10 cellular contexts compared by ENCODE assay signal in the genomic region with DNA sequence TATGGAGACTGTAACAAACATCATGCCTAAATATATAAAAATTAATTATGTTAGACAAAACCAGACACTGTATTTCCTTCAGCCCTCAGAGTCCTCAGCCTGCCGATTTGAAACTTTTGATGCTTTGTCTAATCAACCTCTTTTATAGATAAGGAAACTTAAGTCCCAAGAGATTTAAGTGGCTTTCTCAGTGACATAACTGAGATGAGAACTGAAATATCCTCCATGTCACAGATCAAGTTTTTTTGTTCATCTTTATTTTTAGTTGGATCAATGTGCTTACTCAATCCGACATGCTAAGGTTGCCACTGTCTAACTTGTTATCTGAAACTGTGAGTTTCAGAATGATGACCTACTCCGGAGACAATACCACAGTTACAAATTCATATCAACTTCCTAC.
DNase-seq lines count a peak whose midpoint lies in the region; ATAC-seq lines count a peak whose summit lies in the region.
"Had no signal": no experiment of that assay in that cellular context is flagged by ENCODE, and none has a peak within 500 bp of the region (broad histone marks: within the 10 kb centered on the region; RNA-seq: fewer than 3 reads in every experiment).

No MANE protein-coding gene starts in this region.

- no peak overlapping the region for H3K9ac ChIP-seq in BLaER1 treated with 17β-estradiol and CSF1 and Interleukin-3, amounts not matched to agents 10 nM and 100 nM

- no peak overlapping the region for H3K4me3 ChIP-seq in BLaER1 treated with 17β-estradiol and CSF1 and Interleukin-3, amounts not matched to agents 10 nM and 100 nM

- H3K4me2 ChIP-seq in BLaER1 treated with 17β-estradiol and CSF1 and Interleukin-3, amounts not matched to agents 10 nM and 100 nM = peak overlapping the region in 6 of 11 experiments; percentile 0 to 41 (median 20); a peak in 7 of 22 replicates

- peak; percentile 98 for ATAC-seq in GM18873 (IDR thresholded peaks at IDR 0.05; ENCODE audit: low FRiP score, unreplicated experiment)
- ATAC-seq in GM21786 (IDR thresholded peaks at IDR 0.05; ENCODE audit: unreplicated experiment) = peak; percentile 97
- ATAC-seq in HG03342 (IDR thresholded peaks at IDR 0.05; ENCODE audit: unreplicated experiment) = peak; percentile 97

- peaks cover 0 to 23% (median 10%) of the 10 kb centered on the region in 10 experiments; a peak in 10 of 20 replicates for H3K4me1 ChIP-seq in BLaER1 treated with 17β-estradiol and CSF1 and Interleukin-3, amounts not matched to agents 10 nM and 100 nM

- no peaks in the 10 kb centered on the region for H3K9me3 ChIP-seq in BLaER1 treated with 17β-estradiol and CSF1 and Interleukin-3, amounts not matched to agents 10 nM and 100 nM (replicated peaks in 1 of 11)

- H3K27ac ChIP-seq in BLaER1 treated with 17β-estradiol and CSF1 and Interleukin-3, amounts not matched to agents 10 nM and 100 nM = peak overlapping the region in 2 of 11 experiments; percentile 50 to 53; a peak in 3 of 22 replicates

- H3K27me3 ChIP-seq in BLaER1 treated with 17β-estradiol and CSF1 and Interleukin-3, amounts not matched to agents 10 nM and 100 nM = no peaks in the 10 kb centered on the region

- DNase-seq in NCI-H748 treated with DMSO at 0.1 percent for 48 hours (lab: John Stamatoyannopoulos, UW) (no peak), D341Med (ENCODE audit: low spot score) (no peak), KBM-7 (no peak), Kasumi-1 (lab: John Stamatoyannopoulos, UW) (no peak)
- DNase-seq: activated CD4-positive, alpha-beta T cell treated with anti-CD3 and anti-CD28 coated beads for 4 hours; AML-193 had no signal

- no peaks in the 10 kb centered on the region for H4K20me1 ChIP-seq in BLaER1 treated with 17β-estradiol and CSF1 and Interleukin-3, amounts not matched to agents 10 nM and 100 nM

- H3K36me3 ChIP-seq in BLaER1 treated with 17β-estradiol and CSF1 and Interleukin-3, amounts not matched to agents 10 nM and 100 nM = peaks cover 0 to 73% (median 35%) of the 10 kb centered on the region in 11 experiments; a peak in 18 of 22 replicates

- in situ Hi-C loops in KBM-7 (cut with MboI; ENCODE audit: low pct_unique_long_range_greater_than_20kb, low sequenced_read_pairs) = no loop called here
